In the genomic region with DNA sequence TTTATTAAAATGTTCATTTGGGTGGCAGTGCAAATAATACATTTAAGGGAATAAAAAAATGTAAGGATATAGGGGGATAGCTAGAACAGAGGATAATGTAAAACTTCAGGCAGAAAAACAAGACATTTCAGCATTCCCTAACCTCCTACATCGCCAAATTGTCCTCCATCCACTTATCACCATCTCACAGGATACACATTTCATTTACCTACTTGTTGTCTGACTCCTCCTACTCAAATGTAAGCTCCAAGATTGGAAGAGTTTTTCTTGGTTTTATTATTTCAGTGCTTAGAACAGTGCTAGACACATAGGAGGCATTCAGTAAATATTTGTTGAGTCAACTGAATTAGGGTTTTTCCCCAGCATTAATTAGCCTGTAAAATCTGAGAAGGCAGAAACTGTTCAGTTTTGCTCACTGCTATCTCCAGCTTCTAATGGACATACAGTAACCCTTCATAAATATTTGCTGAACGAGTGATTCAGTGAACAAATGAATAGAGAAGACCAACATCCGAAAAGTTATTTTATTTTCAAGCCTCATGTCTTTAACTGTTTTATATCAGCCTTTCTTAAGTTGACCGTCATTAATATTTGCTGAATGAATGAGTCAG, we compare ENCODE assay signal across 8 cellular contexts. TPM values are rescaled to one million over a fixed set of nuclear protein-coding genes. Genes with fewer than 3 reads are reported as not detected.
DNase-seq lines count a peak whose midpoint lies in the region; ATAC-seq and TF ChIP-seq lines count a peak whose summit lies in the region.

No MANE protein-coding gene starts in this region.

- H3K27ac ChIP-seq in left ventricle myocardium inferior (replicated peaks) (peak overlapping the region; percentile 87), iPS DF 6.9 (ENCODE audit: low read length) (no peak overlapping the region), thyroid gland (peak overlapping the region in 1 of 3 donors; percentile 87)

- H3K36me3 ChIP-seq in left ventricle myocardium inferior: peaks cover 20% of the 10 kb centered on the region
- H3K36me3 ChIP-seq in iPS DF 6.9 (ENCODE audit: control insufficient read depth, insufficient read depth, low read length): peaks cover 2% of the 10 kb centered on the region; the same call in 1 of the 2 replicates
- no peaks in the 10 kb centered on the region for H3K36me3 ChIP-seq in thyroid gland

- H3K4me1 ChIP-seq in left ventricle myocardium inferior (peaks cover 38% of the 10 kb centered on the region), iPS DF 6.9 (ENCODE audit: control insufficient read depth, insufficient read depth, low read length) (no peaks in the 10 kb centered on the region), thyroid gland (peaks cover 15 to 17% of the 10 kb centered on the region in 2 donors)

- no peak for TF ChIP-seq POLR2A in thyroid gland (IDR thresholded peaks at IDR 0.05)

- no peak for ATAC-seq in HG02885 (IDR thresholded peaks at IDR 0.05; ENCODE audit: poor library complexity, unreplicated experiment)
- no peak for ATAC-seq in GM18867 (IDR thresholded peaks at IDR 0.05; ENCODE audit: unreplicated experiment)

- H3K4me3 ChIP-seq in left ventricle myocardium inferior (peak overlapping the region; percentile 76), iPS DF 6.9 (ENCODE audit: low read length) (peak overlapping the region; percentile 75; the same call in 1 of the 2 replicates), thyroid gland (replicated peaks in 1 of 3) (peak overlapping the region; percentile 42 to 56 (median 55))

- H3K9me3 ChIP-seq in left ventricle myocardium inferior (replicated peaks) (no peaks in the 10 kb centered on the region), iPS DF 6.9 (ENCODE audit: control insufficient read depth, insufficient read depth, low read length) (no peaks in the 10 kb centered on the region), thyroid gland (no peaks in the 10 kb centered on the region)

- DNase-seq in left ventricle myocardium inferior (no peak), cardiac septum (ENCODE audit: low spot score) (no peak), RKO (ENCODE audit: low spot score) (peak; percentile 42), iPS DF 6.9 (ENCODE audit: low read depth, low spot score) (no peak), thyroid gland (no peak), SKM-1 treated with dmso at 0.1 percent for 144 hours (lab: John Stamatoyannopoulos, UW; ENCODE audit: unreplicated experiment) (no peak)

- intact Hi-C loops in left ventricle myocardium inferior (cut with micrococcal nuclease): no loop called here
- intact Hi-C loops in cardiac septum (cut with DNase I): loop anchor here (5.0 kb wide), 1 partner anchor 230 kb away; no protein-coding TSS in a partner anchor
- intact Hi-C loops in thyroid gland (cut with DNase I): loop anchor here (10.0 kb wide), 1 partner anchor 172 kb away; a partner anchor contains a TSS

- TF ChIP-seq CTCF in left ventricle myocardium inferior (IDR thresholded peaks at IDR 0.05; ENCODE audit: borderline replicate concordance) (no peak), thyroid gland (IDR thresholded peaks at IDR 0.05) (no peak)

- H3K27me3 ChIP-seq in left ventricle myocardium inferior (ENCODE audit: low read depth) (no peaks in the 10 kb centered on the region), iPS DF 6.9 (ENCODE audit: control insufficient read depth, insufficient read depth, low read length) (no peaks in the 10 kb centered on the region), thyroid gland (no peaks in the 10 kb centered on the region)

- WGBS in iPS DF 6.9 (ENCODE audit: insufficient coverage, insufficient read length): no CpG with 5 or more reads among the region's 4 CpGs
- WGBS in thyroid gland, 2 donors: 13 to 15% methylated on average over 4 of the region's 4 CpGs

RNA-seq across cellular contexts. Expression of a gene that starts 0.9 kb away (rescaled TPM):
- total RNA-seq in left ventricle myocardium inferior (15.5 TPM), cardiac septum (12.5 TPM), thyroid gland (10 to 100 TPM; 29.1 to 45.7 (median 32.9) TPM)
